In the genomic region with DNA sequence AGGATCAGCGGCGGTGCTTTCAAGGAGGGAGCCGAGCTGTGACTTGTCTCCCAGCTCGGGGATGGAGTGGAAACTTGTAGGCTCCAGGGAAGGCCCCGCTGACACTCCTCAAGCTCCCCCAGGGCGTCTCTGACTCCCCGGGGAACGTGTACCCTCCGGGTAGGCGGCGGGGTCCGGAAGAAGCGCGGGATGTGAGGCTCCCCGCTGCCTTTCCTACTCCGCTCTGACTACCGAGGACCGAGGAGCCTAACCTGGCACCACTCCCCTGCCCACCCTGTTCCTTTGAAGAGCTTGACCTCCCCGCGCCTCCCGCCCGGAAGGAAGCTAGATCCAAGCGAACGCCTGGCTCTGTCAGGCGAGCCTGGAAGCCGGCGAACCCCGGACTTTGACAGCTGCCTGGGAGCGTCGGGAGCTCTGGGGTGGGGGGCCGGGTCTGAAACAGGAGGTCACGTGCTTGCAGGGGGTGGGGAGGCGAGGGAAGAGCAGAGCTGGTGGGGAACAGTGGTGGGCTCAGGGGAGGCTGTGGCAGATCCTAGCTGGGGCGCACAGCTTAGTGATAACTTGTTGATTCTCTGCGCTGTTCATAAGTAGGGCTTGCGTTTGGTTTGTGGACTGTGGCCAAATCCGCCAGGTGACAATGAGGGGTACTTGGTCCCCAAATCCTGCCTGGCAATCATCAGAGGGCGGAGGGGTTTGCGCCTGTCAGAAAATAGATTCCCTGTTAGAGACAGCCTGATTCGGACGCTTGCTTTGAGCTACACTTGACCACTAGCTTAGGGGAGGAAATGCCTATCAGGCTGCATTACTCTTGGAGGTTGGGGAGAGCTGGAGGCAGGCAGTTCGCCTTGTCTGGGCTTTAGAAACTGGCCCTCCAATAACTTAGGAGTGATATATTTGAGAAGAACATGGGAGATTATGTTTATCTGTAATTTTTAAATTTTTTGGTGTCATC, we compare ENCODE assay signal across 8 cellular contexts. TPM values are rescaled to one million over a fixed set of nuclear protein-coding genes. Genes with fewer than 3 reads are reported as not detected.
DNase-seq lines count a peak whose midpoint lies in the region; ATAC-seq, FAIRE-seq and TF ChIP-seq lines count a peak whose summit lies in the region.

No MANE protein-coding gene starts in this region.

- TF ChIP-seq POLR2A in testis (IDR thresholded peaks at IDR 0.05), result no peak

- H3K79me2 ChIP-seq in keratinocyte (ENCODE audit: control insufficient read depth, insufficient read depth, low read length), result no peaks in the 10 kb centered on the region

- intact Hi-C loops in testis (cut with DNase I; ENCODE audit: low total_unique reads), result no loop called here

- H3K4me2 ChIP-seq in keratinocyte (ENCODE audit: control insufficient read depth, extremely low read depth, insufficient read depth, low read depth, low read length), result peak overlapping the region; percentile 80

- FAIRE-seq in keratinocyte (lab: Jason Lieb, UNC), result no peak

- dilution Hi-C loops in keratinocyte (cut with MboI; ENCODE audit: extremely low pct_ligation_motif_present, low sequenced_read_pairs), result no loop called here

- peak overlapping the region; percentile 62 for H2AFZ ChIP-seq in keratinocyte (ENCODE audit: control insufficient read depth, low read length)

- no peak for ATAC-seq in HG02571 (IDR thresholded peaks at IDR 0.05; ENCODE audit: unreplicated experiment)

- H3K36me3 ChIP-seq in adipocyte (ENCODE audit: control insufficient read depth, insufficient read depth, low read length, severe bottlenecking) (no peaks in the 10 kb centered on the region), keratinocyte (ENCODE audit: control insufficient read depth in 2 of 2, extremely low read depth in 1 of 2, insufficient read depth in 2 of 2, low read length in 2 of 2) (no peaks in the 10 kb centered on the region), testis (ENCODE audit: low read depth, missing control alignments) (no peaks in the 10 kb centered on the region)

- H3K9ac ChIP-seq in adipocyte (ENCODE audit: low read length), result no peak overlapping the region
- H3K9ac ChIP-seq in keratinocyte (ENCODE audit: control insufficient read depth, extremely low read depth, insufficient read depth, low read length), result no peak overlapping the region

- no peaks in the 10 kb centered on the region for H3K9me3 ChIP-seq in adipocyte (ENCODE audit: control insufficient read depth, low read length)
- no peaks in the 10 kb centered on the region for H3K9me3 ChIP-seq in keratinocyte (ENCODE audit: control insufficient read depth, low read depth, low read length)
- H3K9me3 ChIP-seq in testis, result no peaks in the 10 kb centered on the region

- no peaks in the 10 kb centered on the region for H3K9me1 ChIP-seq in keratinocyte (ENCODE audit: control insufficient read depth, extremely low read depth, insufficient read depth, low read length)

- WGBS in testis, 2 donors, result 2% methylated on average over 33 to 42 of the region's 42 CpGs

- no peaks in the 10 kb centered on the region for H4K20me1 ChIP-seq in keratinocyte (ENCODE audit: control insufficient read depth, extremely low read depth, insufficient read depth, low read length)

- H3K27ac ChIP-seq in keratinocyte (ENCODE audit: control insufficient read depth, insufficient read depth, low read length) (no peak overlapping the region), testis (no peak overlapping the region)

- H3K27me3 ChIP-seq in adipocyte (replicated peaks; ENCODE audit: control insufficient read depth, insufficient read depth, low read length), result peaks cover 11% of the 10 kb centered on the region
- peaks cover 26% of the 10 kb centered on the region for H3K27me3 ChIP-seq in keratinocyte (ENCODE audit: control insufficient read depth, extremely low read depth, insufficient read depth, low read length)
- H3K27me3 ChIP-seq in testis, result no peaks in the 10 kb centered on the region

- TF ChIP-seq CTCF in keratinocyte (optimal IDR thresholded peaks at IDR 0.05 in 1 of 3, IDR thresholded peaks at IDR 0.05 in 1 of 3, conservative IDR thresholded peaks at IDR 0.05 in 1 of 3; ENCODE audit: extremely low read depth in 1 of 3, insufficient read depth in 2 of 3, low read length in 3 of 3) (no peak), testis (IDR thresholded peaks at IDR 0.05) (no peak)

- H3K4me3 ChIP-seq in adipocyte (ENCODE audit: low read length), result peak overlapping the region; percentile 75
- peak overlapping the region; percentile 47 to 59 (median 57) for H3K4me3 ChIP-seq in keratinocyte (ENCODE audit: control insufficient read depth in 2 of 3, extremely low read depth in 1 of 3, insufficient read depth in 2 of 3, low read depth in 1 of 3, low read length in 3 of 3)
- peak overlapping the region; percentile 54 to 56 for H3K4me3 ChIP-seq in testis

- H3K4me1 ChIP-seq in adipocyte (ENCODE audit: control insufficient read depth, insufficient read depth, low read length) (peaks cover 21% of the 10 kb centered on the region), keratinocyte (ENCODE audit: control insufficient read depth, extremely low read depth, insufficient read depth, low read length) (no peaks in the 10 kb centered on the region), testis (peaks cover 11% of the 10 kb centered on the region)

- DNase-seq in NCI-H2227 (lab: John Stamatoyannopoulos, UW; ENCODE audit: unreplicated experiment) (peak; percentile 41), NCI-H2227 treated with DMSO at 0.1 percent for 48 hours (lab: John Stamatoyannopoulos, UW) (no peak), adipocyte (ENCODE audit: low read depth) (peak; percentile 68), keratinocyte (ENCODE audit: low read depth, low spot score) (no peak), testis (peak; percentile 56), NCI-H187 treated with DMSO at 0.1 percent for 48 hours (lab: John Stamatoyannopoulos, UW) (no peak), HUDEP-2 (lab: John Stamatoyannopoulos, UW; ENCODE audit: unreplicated experiment in 76 of 76) (no peak)

RNA-seq across cellular contexts. Expression of a gene that starts 1.2 kb away (rescaled TPM):
- polyA plus RNA-seq in keratinocyte (0.09 to 0.17 TPM (median 0.10 TPM) in 3 replicates), testis (ENCODE audit: insufficient read depth, low read depth, low replicate concordance) (3.1 TPM)
- polyA plus RNA-seq in keratinocyte (2011; ENCODE audit: low read depth), result 0.09 TPM
- 0.05 and 0.17 TPM in 2 replicates for polyA plus RNA-seq in keratinocyte (2011; cell fraction: cytosol; rRNA removed)
- polyA plus RNA-seq in keratinocyte (2011; cell fraction: nucleus; rRNA removed), result 0.37 TPM in 2 replicates
- polyA plus RNA-seq in keratinocyte (2012; ENCODE audit: low replicate concordance), result 0.07 and 0.13 TPM in 2 replicates
- polyA minus RNA-seq in keratinocyte, result 0.07 to 1.1 TPM (median 0.32 TPM) in 3 replicates
- 0.19 TPM for polyA minus RNA-seq in keratinocyte (2011; cell fraction: cytosol; rRNA and poly(A)+ RNA removed)
- polyA minus RNA-seq in keratinocyte (2011; cell fraction: nucleus; rRNA and poly(A)+ RNA removed), result 0.42 and 0.78 TPM in 2 replicates
- total RNA-seq in testis, result 1 to 10 TPM; 3.8 to 5.7 TPM

Comparison
In these comparisons a context has a peak if more than half of its experiments do, and no peak if none do; other contexts are left out.
1. DNase-seq: peak in NCI-H2227 (single experiment), adipocyte (single experiment) and testis (single experiment); none in NCI-H2227 treated with DMSO at 0.1 percent for 48 hours (single experiment), keratinocyte (single experiment), NCI-H187 treated with DMSO at 0.1 percent for 48 hours (single experiment) and HUDEP-2 (0 of 76).
2. Peak in every context shown above with its lines, with median percentiles within 50 percentile points of each other: H3K4me3 ChIP-seq.